ENCODE assay signal across 8 cellular contexts in genomic region chr10:58781873-58782488, GRCh38.
A peak's percentile ranks its signal among the peaks of the same experiment; 100 is the strongest.
DNase-seq lines count a peak whose midpoint lies in the region; ATAC-seq, FAIRE-seq and TF ChIP-seq lines count a peak whose summit lies in the region.

No MANE protein-coding gene starts in this region.

- no peaks in the 10 kb centered on the region for H3K79me2 ChIP-seq in DOHH2 (ENCODE audit: control insufficient read depth, low read length)

- intact Hi-C loops in breast epithelium (cut with DNase I; ENCODE audit: low total_unique reads), result no loop called here
- intact Hi-C loops in left lung (cut with DNase I), result no loop called here

- TF ChIP-seq POLR2A in H54 (IDR thresholded peaks at IDR 0.05; ENCODE audit: low read depth, low read length), result no peak
- no peak for TF ChIP-seq POLR2A in breast epithelium (IDR thresholded peaks at IDR 0.05)

- peak; percentile 80 for ATAC-seq in left lung
- ATAC-seq in stimulated activated naive CD8-positive, alpha-beta T cell treated with anti-CD3 and anti-CD28 coated beads, Interleukin-15, Interleukin-2, amounts not matched to agents 100 U/mL and 50 U/mL, for 24 hours, result no peak
- no peak for ATAC-seq in GM18873 (IDR thresholded peaks at IDR 0.05; ENCODE audit: low FRiP score, unreplicated experiment)

- FAIRE-seq in H54 (lab: Jason Lieb, UNC), result peak; percentile 99

- H3K27me3 ChIP-seq in DOHH2 (ENCODE audit: control insufficient read depth, low read length) (0 out of 2 replicates have a peak, but pooled peaks cover 2% of the 10 kb centered on the region), breast epithelium (no peaks in the 10 kb centered on the region), left lung (no peaks in the 10 kb centered on the region)

- H3F3A ChIP-seq in DOHH2 (ENCODE audit: control insufficient read depth, insufficient read depth), result no peaks in the 10 kb centered on the region

- H3K4me3 ChIP-seq in DOHH2 (ENCODE audit: low read length), result no peak overlapping the region
- no peak overlapping the region for H3K4me3 ChIP-seq in breast epithelium
- H3K4me3 ChIP-seq in left lung, result no peak overlapping the region

- no peak overlapping the region for H3K4me2 ChIP-seq in DOHH2 (ENCODE audit: low read length)

- TF ChIP-seq CTCF in DOHH2 (IDR thresholded peaks at IDR 0.05; ENCODE audit: low read depth, low read length, poor library complexity, severe bottlenecking) (peak; percentile 65), breast epithelium (IDR thresholded peaks at IDR 0.05) (peak; percentile 21 to 61 (median 56)), left lung (IDR thresholded peaks at IDR 0.05) (peak; percentile 50)

- H3K9me2 ChIP-seq in DOHH2 (replicated peaks; ENCODE audit: control insufficient read depth, low read length), result no peaks in the 10 kb centered on the region

- DNase-seq in H54 (ENCODE audit: insufficient read length, low spot score) (no peak), NCI-H1694 treated with DMSO at 0.1 percent for 48 hours (lab: John Stamatoyannopoulos, UW) (peak; percentile 43), breast epithelium (ENCODE audit: low spot score in 2 of 2) (no peak), left lung (no peak)
- no peak for DNase-seq in stimulated activated naive CD8-positive, alpha-beta T cell treated with anti-CD3 and anti-CD28 coated beads, Interleukin-15, Interleukin-2, amounts not matched to agents 100 U/mL and 50 U/mL, for 24 hours
- no peak for DNase-seq in stimulated activated CD4-positive, alpha-beta T cell treated with anti-CD3 and anti-CD28 coated beads, Interleukin-1b, Interleukin-23, amount 100 ng/mL, for 48 hours

- H3K36me3 ChIP-seq in DOHH2 (ENCODE audit: control insufficient read depth, low read length), result no peaks in the 10 kb centered on the region
- no peaks in the 10 kb centered on the region for H3K36me3 ChIP-seq in breast epithelium
- no peaks in the 10 kb centered on the region for H3K36me3 ChIP-seq in left lung

- no peaks in the 10 kb centered on the region for H4K20me1 ChIP-seq in DOHH2 (ENCODE audit: control insufficient read depth, insufficient read depth, low read depth, low read length)

- H3K27ac ChIP-seq in DOHH2 (ENCODE audit: low read depth, low read length) (no peak overlapping the region), breast epithelium (peak overlapping the region; percentile 48 to 73), left lung (no peak overlapping the region)

- H3K4me1 ChIP-seq in DOHH2 (ENCODE audit: control insufficient read depth, low read length) (no peaks in the 10 kb centered on the region), breast epithelium (no peaks in the 10 kb centered on the region), left lung (peaks cover 2 to 5% of the 10 kb centered on the region in 2 donors)

- H3K9me3 ChIP-seq in DOHH2 (ENCODE audit: control insufficient read depth, insufficient read depth, low read length), result no peaks in the 10 kb centered on the region
- H3K9me3 ChIP-seq in breast epithelium, result no peaks in the 10 kb centered on the region
- no peaks in the 10 kb centered on the region for H3K9me3 ChIP-seq in left lung

Comparison
In these comparisons a context has a peak if more than half of its experiments do, and no peak if none do; other contexts are left out.
1. H3K27ac ChIP-seq: peak in breast epithelium (2 of 2); none in DOHH2 (single experiment) and left lung (0 of 2).
2. Peak in every context shown above with its lines, with median percentiles within 50 percentile points of each other: CTCF ChIP-seq.